In the genomic region with DNA sequence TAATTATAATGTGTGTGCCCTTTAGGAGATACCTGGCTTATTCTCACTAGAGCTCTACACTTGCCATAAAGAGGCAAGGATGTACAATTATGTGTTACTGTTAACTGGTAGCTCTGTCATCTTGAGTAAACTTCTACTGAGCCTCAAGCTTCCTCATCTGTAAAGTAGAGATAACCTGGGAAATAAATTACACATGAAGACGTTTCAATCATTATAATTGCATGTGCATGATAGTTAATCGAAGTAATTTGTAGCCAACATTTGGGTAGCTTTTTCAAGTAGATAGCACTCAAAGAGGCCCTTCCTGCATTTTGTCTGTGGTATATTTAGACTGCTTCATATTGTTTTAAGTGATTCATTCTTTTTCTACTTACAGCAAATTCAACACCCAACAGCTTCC, we compare ENCODE assay signal across 13 cellular contexts. TPM values are rescaled to one million over a fixed set of nuclear protein-coding genes. Genes with fewer than 3 reads are reported as not detected.
DNase-seq lines count a peak whose midpoint lies in the region; ATAC-seq and TF ChIP-seq lines count a peak whose summit lies in the region.
"Had no signal": no experiment of that assay in that cellular context is flagged by ENCODE, and none has a peak within 500 bp of the region (broad histone marks: within the 10 kb centered on the region; RNA-seq: fewer than 3 reads in every experiment).

No MANE protein-coding gene starts in this region.

- H3K36me3 Mint-ChIP-seq in activated T-cell treated with anti-CD3 and anti-CD28 coated beads, Interleukin-2, amount 50 U/mL, for 24 hours (ENCODE audit: low read depth): peaks cover 84% of the 10 kb centered on the region
- H3K36me3 Mint-ChIP-seq in osteocyte (ENCODE audit: unreplicated experiment): peaks cover 32% of the 10 kb centered on the region

- H3K9me3 ChIP-seq in Karpas-422 (ENCODE audit: low read length) (no peaks in the 10 kb centered on the region), adipocyte (ENCODE audit: control insufficient read depth, low read length) (no peaks in the 10 kb centered on the region), stomach (no peaks in the 10 kb centered on the region)
- H3K9me3 ChIP-seq: MG63 had no signal

- H3K4me3 ChIP-seq in Karpas-422 (ENCODE audit: low read length) (no peak overlapping the region), adipocyte (ENCODE audit: low read length) (no peak overlapping the region), stomach (no peak overlapping the region)

- no peak for TF ChIP-seq POLR2A in stomach (IDR thresholded peaks at IDR 0.05)

- H4K20me1 ChIP-seq in Karpas-422 (ENCODE audit: insufficient read depth, low read depth, low read length): peaks cover 11% of the 10 kb centered on the region

- 61 to 72% (median 67%) methylated on average over 2 of the region's 2 CpGs for WGBS in stomach, 5 donors

- H3K4me3 Mint-ChIP-seq in activated T-cell treated with anti-CD3 and anti-CD28 coated beads, Interleukin-2, amount 50 U/mL, for 24 hours: peak overlapping the region; percentile 90
- H3K4me3 Mint-ChIP-seq in osteocyte (ENCODE audit: unreplicated experiment): peak overlapping the region; percentile 35

- no peak for TF ChIP-seq CTCF in osteocyte (IDR thresholded peaks at IDR 0.05)
- no peak for TF ChIP-seq CTCF in stomach (IDR thresholded peaks at IDR 0.05)

- H3K9ac ChIP-seq in Karpas-422 (ENCODE audit: low read length): peak overlapping the region; percentile 93; the same call in 1 of the 2 replicates
- peak overlapping the region; percentile 97 for H3K9ac ChIP-seq in adipocyte (ENCODE audit: low read length)

- ATAC-seq in HG03439 (IDR thresholded peaks at IDR 0.05; ENCODE audit: unreplicated experiment): no peak

- H3K4me2 ChIP-seq in Karpas-422 (ENCODE audit: low read depth, low read length, poor library complexity, severe bottlenecking): peak overlapping the region; percentile 80

- H3K9me3 Mint-ChIP-seq in activated T-cell treated with anti-CD3 and anti-CD28 coated beads, Interleukin-2, amount 50 U/mL, for 24 hours: no peaks in the 10 kb centered on the region
- H3K9me3 Mint-ChIP-seq in osteocyte (ENCODE audit: unreplicated experiment): no peaks in the 10 kb centered on the region

- H3K36me3 ChIP-seq in Karpas-422 (ENCODE audit: insufficient read depth, low read length) (peaks cover 54% of the 10 kb centered on the region), adipocyte (ENCODE audit: control insufficient read depth, insufficient read depth, low read length, severe bottlenecking) (peaks cover 60% of the 10 kb centered on the region), stomach (peaks cover 49 to 62% (median 62%) of the 10 kb centered on the region in 4 donors)

- peaks cover 73% of the 10 kb centered on the region for H3K79me2 ChIP-seq in Karpas-422 (ENCODE audit: low read length)

- no peak for TF ChIP-seq EP300 in stomach (IDR thresholded peaks at IDR 0.05)

- H3K27me3 Mint-ChIP-seq in activated T-cell treated with anti-CD3 and anti-CD28 coated beads, Interleukin-2, amount 50 U/mL, for 24 hours: no peaks in the 10 kb centered on the region
- no peaks in the 10 kb centered on the region for H3K27me3 Mint-ChIP-seq in osteocyte (ENCODE audit: unreplicated experiment)

- DNase-seq in activated T-cell treated with anti-CD3 and anti-CD28 coated beads, Interleukin-2, amount 50 U/mL, for 24 hours: no peak
- DNase-seq in activated T-cell treated with anti-CD3 and anti-CD28 coated beads, Interleukin-2, amount 50 U/mL, for 48 hours: no peak
- DNase-seq in Karpas-422 (no peak), adipocyte (ENCODE audit: low read depth) (no peak), osteocyte (ENCODE audit: extremely low spot score, unreplicated experiment) (no peak), iPS-NIHi11 (ENCODE audit: low spot score) (no peak), stomach (no peak)
- DNase-seq: activated CD4-positive, alpha-beta T cell treated with anti-CD3 and anti-CD28 coated beads, Interleukin-2, amount 50 U/mL, for 48 hours; anterior cingulate cortex; MG63; NCI-H2107 had no signal

- peaks cover 63% of the 10 kb centered on the region for H3K4me1 ChIP-seq in Karpas-422 (ENCODE audit: low read length)
- peaks cover 22% of the 10 kb centered on the region for H3K4me1 ChIP-seq in adipocyte (ENCODE audit: control insufficient read depth, insufficient read depth, low read length)
- H3K4me1 ChIP-seq in stomach: peaks cover 21 to 56% (median 37%) of the 10 kb centered on the region in 4 donors

- no peaks in the 10 kb centered on the region for H3K9me2 ChIP-seq in Karpas-422 (replicated peaks; ENCODE audit: insufficient read depth, low read length)

- peaks cover 63% of the 10 kb centered on the region for H3K4me1 Mint-ChIP-seq in activated T-cell treated with anti-CD3 and anti-CD28 coated beads, Interleukin-2, amount 50 U/mL, for 24 hours (ENCODE audit: low read depth)
- H3K4me1 Mint-ChIP-seq in osteocyte (ENCODE audit: unreplicated experiment): peaks cover 21% of the 10 kb centered on the region

- H3K27ac Mint-ChIP-seq in activated T-cell treated with anti-CD3 and anti-CD28 coated beads, Interleukin-2, amount 50 U/mL, for 24 hours: peak overlapping the region; percentile 85
- no peak overlapping the region for H3K27ac Mint-ChIP-seq in osteocyte (ENCODE audit: unreplicated experiment)

- H3K27me3 ChIP-seq in Karpas-422 (ENCODE audit: low read length): no peaks in the 10 kb centered on the region
- H3K27me3 ChIP-seq in adipocyte (replicated peaks; ENCODE audit: control insufficient read depth, insufficient read depth, low read length): no peaks in the 10 kb centered on the region
- H3K27me3 ChIP-seq in stomach: no peaks in the 10 kb centered on the region
- H3K27me3 ChIP-seq: MG63 had no signal

- no peak overlapping the region for H2AFZ ChIP-seq in Karpas-422 (ENCODE audit: low read length)

- peak overlapping the region; percentile 5 for H3K27ac ChIP-seq in Karpas-422 (ENCODE audit: low read length)
- H3K27ac ChIP-seq in stomach: no peak overlapping the region
- H3K27ac ChIP-seq: HL-60 had no signal

- intact Hi-C loops in stomach (cut with DNase I; ENCODE audit: low total_unique reads): no loop called here

RNA-seq across cellular contexts. Expression of a gene that starts 2.4 kb away (rescaled TPM):
- total RNA-seq in Karpas-422 (2014; rRNA removed; shearing (Covaris generic); ENCODE audit: low replicate concordance): 149 and 174 TPM in 2 replicates
- total RNA-seq in osteocyte (107 and 109 TPM in 2 replicates), stomach (100 to 1,000 TPM in 3 of 5 donors, 10 to 100 TPM in 2; 36.8 to 200 (median 150) TPM)
- polyA plus RNA-seq in stomach: 100 to 1,000 TPM in 1 of 3 donors, 10 to 100 TPM in 2; 77.9 to 126 (median 78.4) TPM

RNA-seq across cellular contexts. Expression of a gene that starts 2.7 kb away (rescaled TPM):
- total RNA-seq in Karpas-422 (2014; rRNA removed; shearing (Covaris generic); ENCODE audit: low replicate concordance): 121 and 200 TPM in 2 replicates
- total RNA-seq in osteocyte: 31.0 and 33.6 TPM in 2 replicates
- 10 to 100 TPM in 1 of 5 donors, 1 to 10 TPM in 3, under 1 TPM in 1; 0.45 to 53.1 (median 3.8) TPM for total RNA-seq in stomach
- 10 to 100 TPM in 1 of 3 donors, 1 to 10 TPM in 2; 5.5 to 10.6 (median 7.3) TPM for polyA plus RNA-seq in stomach

RNA-seq across cellular contexts. Expression of a gene that starts 10.1 kb away (rescaled TPM):
- 109 and 146 TPM in 2 replicates for total RNA-seq in Karpas-422 (2014; rRNA removed; shearing (Covaris generic); ENCODE audit: low replicate concordance)
- 202 and 208 TPM in 2 replicates for total RNA-seq in osteocyte
- total RNA-seq in stomach: 100 to 1,000 TPM in 4 of 5 donors, 10 to 100 TPM in 1; 88.9 to 339 (median 120) TPM
- 10 to 100 TPM; 40.8 to 71.5 (median 68.2) TPM for polyA plus RNA-seq in stomach

RNA-seq across cellular contexts. Expression of a gene that starts 38.8 kb away (rescaled TPM):
- 0.22 and 2.8 TPM in 2 replicates for total RNA-seq in Karpas-422 (2014; rRNA removed; shearing (Covaris generic); ENCODE audit: low replicate concordance)
- total RNA-seq in osteocyte (0.99 and 1.1 TPM in 2 replicates), stomach (10 to 100 TPM in 2 of 5 donors, 1 to 10 TPM in 1, not detected in 2; 1.5 to 39.3 (median 11.1) TPM)
- 1 to 10 TPM in 1 of 3 donors, under 1 TPM in 1, not detected in 1; 0.31 to 1.0 TPM for polyA plus RNA-seq in stomach

RNA-seq across cellular contexts. Expression of a gene that starts 52.3 kb away (rescaled TPM):
- 405 and 471 TPM in 2 replicates for total RNA-seq in Karpas-422 (2014; rRNA removed; shearing (Covaris generic); ENCODE audit: low replicate concordance)
- total RNA-seq in osteocyte (228 and 237 TPM in 2 replicates), stomach (100 to 1,000 TPM in 3 of 5 donors, 10 to 100 TPM in 2; 43.7 to 232 (median 149) TPM)
- polyA plus RNA-seq in stomach: 100 to 1,000 TPM; 455 to 710 (median 659) TPM
